Comparison of ENCODE assay signal across 25 cellular contexts in genomic region chr18:73551211-73551610, GRCh38.
"Had no signal": no experiment of that assay in that cellular context is flagged by ENCODE, and none has a peak within 500 bp of the region (broad histone marks: within the 10 kb centered on the region; RNA-seq: fewer than 3 reads in every experiment).

No MANE protein-coding gene starts in this region.

- H3K27me3 ChIP-seq: ascending aorta, cardiac muscle cell, gastrocnemius medialis, hepatocyte, tibial nerve had no signal

- H3K27ac ChIP-seq: ascending aorta, cardiac muscle cell, gastrocnemius medialis, hepatocyte, left ventricle myocardium inferior, tibial nerve had no signal

- DNase-seq: activated CD4-positive, alpha-beta memory T cell treated with anti-CD3 and anti-CD28 coated beads for 36 hours; activated CD4-positive, alpha-beta T cell treated with anti-CD3 and anti-CD28 coated beads, Interleukin-2, amount 10 ng/mL, durations not matched to agents 24 days and 14 days; activated CD4-positive, CD25-positive, alpha-beta regulatory T cell treated with anti-CD3 and anti-CD28 coated beads, Interleukin-2, amount 50 U/mL, for 72 hours; activated CD8-positive, alpha-beta memory T cell treated with anti-CD3 and anti-CD28 coated beads, Interleukin-2, amount 50 U/mL, for 4 hours; activated gamma-delta T cell; activated naive CD4-positive, alpha-beta T cell treated with anti-CD3 and anti-CD28 coated beads, Interleukin-2, amount 10 ng/mL, durations not matched to agents 7 days and 5 days; activated naive CD8-positive, alpha-beta T cell treated with anti-CD3 and anti-CD28 coated beads, Interleukin-2, amount 10 ng/mL, durations not matched to agents 7 days and 5 days; activated T-cell treated with anti-CD3 and anti-CD28 coated beads, Interleukin-2, amount 50 U/mL, for 1 hour; cortex of kidney; effector memory CD8-positive, alpha-beta T cell; erythroblast; gastrocnemius medialis; islet precursor cell; left ventricle myocardium inferior; mucosa of descending colon; posterior cingulate gyrus; right cardiac atrium; stimulated activated naive CD4-positive, alpha-beta T cell; T1000 had no signal

- H3K9me3 ChIP-seq: ascending aorta, gastrocnemius medialis, mucosa of descending colon, tibial nerve had no signal

- H3K36me3 ChIP-seq: ascending aorta, cardiac muscle cell, gastrocnemius medialis, left ventricle myocardium inferior, tibial nerve had no signal

- ATAC-seq: effector memory CD8-positive, alpha-beta T cell; gastrocnemius medialis; mucosa of descending colon; natural killer cell treated with Interleukin-12 subunit alpha and Interleukin-12 subunit beta and Interleukin-15 and Interleukin-18, amount 100 ng/mL, for 72 hours; right cardiac atrium had no signal

- H3K4me3 ChIP-seq: ascending aorta, cardiac muscle cell, gastrocnemius medialis, hepatocyte, left ventricle myocardium inferior, lung, mucosa of descending colon, tibial nerve had no signal
